Comparison of ENCODE assay signal across 8 cellular contexts in the genomic region with DNA sequence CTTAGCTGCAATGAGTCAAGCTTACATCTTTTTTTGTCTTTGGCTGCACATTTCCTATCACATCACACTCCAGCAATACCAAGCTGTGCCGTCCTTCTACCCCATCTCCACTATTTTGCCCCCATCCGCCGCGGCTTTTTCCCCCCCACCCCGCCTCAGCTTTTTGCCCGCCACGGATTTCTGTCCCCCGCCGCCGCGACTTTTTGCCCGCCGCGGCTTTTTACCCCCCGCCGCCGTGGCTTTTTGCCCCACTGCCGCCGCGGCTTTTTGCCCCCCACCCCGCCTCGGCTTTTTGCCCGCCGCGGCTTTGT.
DNase-seq lines count a peak whose midpoint lies in the region; ATAC-seq and TF ChIP-seq lines count a peak whose summit lies in the region.
"Not testable (repeated sequence)": the region's sequence is repeated elsewhere in the genome, so short reads cannot be mapped to it uniquely, and the experiment has no call there.

No MANE protein-coding gene starts in this region.

- CTCF ChIA-PET in naive thymus-derived CD4-positive, alpha-beta T cell (lab: Charles Lee) = not testable (repeated sequence)

- peak overlapping the region; percentile 20 to 96 (median 86) for H3K4me3 Mint-ChIP-seq in IgD-negative memory B cell
- peak overlapping the region; percentile 64 for H3K4me3 Mint-ChIP-seq in activated CD4-positive, alpha-beta T cell treated with anti-CD3 and anti-CD28 coated beads, Interleukin-2, amount 10 ng/mL, durations not matched to agents 24 days and 14 days
- H3K4me3 Mint-ChIP-seq in activated T-helper 2 cell treated with anti-CD3 and anti-CD28 coated beads, Interferon-gamma antibody, Interleukin-2, Interleukin-4, amounts not matched to agents 10 μg/mL and 5 μg/mL and 100 μg/mL, durations not matched to agents 14 hours and 24 hours and 36 hours (ENCODE audit: low read depth) = peak overlapping the region; percentile 45
- peak overlapping the region; percentile 73 for H3K4me3 Mint-ChIP-seq in central memory CD8-positive, alpha-beta T cell
- H3K4me3 Mint-ChIP-seq in naive thymus-derived CD4-positive, alpha-beta T cell = peak overlapping the region; percentile 76 to 94 (median 84)
- H3K4me3 Mint-ChIP-seq in stimulated activated effector memory CD8-positive, alpha-beta T cell treated with anti-CD3 and anti-CD28 coated beads, Interleukin-12 subunit alpha, Interleukin-12 subunit beta, amount 100 ng/mL, for 72 hours = peak overlapping the region; percentile 46

- TF ChIP-seq CTCF in right atrium auricular region (IDR thresholded peaks at IDR 0.05) = not testable (repeated sequence)

- H3K4me3 ChIP-seq in right atrium auricular region; naive thymus-derived CD4-positive, alpha-beta T cell (ENCODE audit: low read length): not testable (repeated sequence)

- not testable (repeated sequence) for H3K27ac ChIP-seq in right atrium auricular region; naive thymus-derived CD4-positive, alpha-beta T cell (ENCODE audit: low read depth, low read length)

- H3K36me3 ChIP-seq in right atrium auricular region; naive thymus-derived CD4-positive, alpha-beta T cell (ENCODE audit: control insufficient read depth in 2 of 3, insufficient read depth in 3 of 3, low read length in 3 of 3): not testable (repeated sequence)

- not testable (repeated sequence) for ATAC-seq in central memory CD8-positive, alpha-beta T cell (replicated peaks; ENCODE audit: extremely low read depth, poor library complexity, severe bottlenecking); naive thymus-derived CD4-positive, alpha-beta T cell; stimulated activated effector memory CD8-positive, alpha-beta T cell treated with anti-CD3 and anti-CD28 coated beads, Interleukin-12 subunit alpha, Interleukin-12 subunit beta, amount 100 ng/mL, for 72 hours

- H3K27ac Mint-ChIP-seq in IgD-negative memory B cell = peak overlapping the region; percentile 79 to 99 (median 97)
- H3K27ac Mint-ChIP-seq in activated CD4-positive, alpha-beta T cell treated with anti-CD3 and anti-CD28 coated beads, Interleukin-2, amount 10 ng/mL, durations not matched to agents 24 days and 14 days = peak overlapping the region; percentile 88
- peak overlapping the region; percentile 72 for H3K27ac Mint-ChIP-seq in activated T-helper 2 cell treated with anti-CD3 and anti-CD28 coated beads, Interferon-gamma antibody, Interleukin-2, Interleukin-4, amounts not matched to agents 10 μg/mL and 5 μg/mL and 100 μg/mL, durations not matched to agents 14 hours and 24 hours and 36 hours
- H3K27ac Mint-ChIP-seq in central memory CD8-positive, alpha-beta T cell (ENCODE audit: low read depth) = peak overlapping the region; percentile 86
- peak overlapping the region in 8 of 9 donors; percentile 43 to 94 (median 83) for H3K27ac Mint-ChIP-seq in naive thymus-derived CD4-positive, alpha-beta T cell
- peak overlapping the region; percentile 74 for H3K27ac Mint-ChIP-seq in stimulated activated effector memory CD8-positive, alpha-beta T cell treated with anti-CD3 and anti-CD28 coated beads, Interleukin-12 subunit alpha, Interleukin-12 subunit beta, amount 100 ng/mL, for 72 hours

- POLR2A ChIA-PET in naive thymus-derived CD4-positive, alpha-beta T cell (lab: Charles Lee) = not testable (repeated sequence)

- peaks cover 0 to 24% of the 10 kb centered on the region in 2 donors for H3K4me1 ChIP-seq in right atrium auricular region
- H3K4me1 ChIP-seq in naive thymus-derived CD4-positive, alpha-beta T cell (ENCODE audit: control insufficient read depth in 2 of 2, insufficient read depth in 2 of 2, low read length in 2 of 2) = not testable (repeated sequence)

- DNase-seq in CD1c-positive myeloid dendritic cell (ENCODE audit: extremely low spot score) = peak; percentile 0
- DNase-seq in activated CD4-positive, alpha-beta T cell treated with anti-CD3 and anti-CD28 coated beads, Interleukin-2, amount 10 ng/mL, durations not matched to agents 24 days and 14 days; activated T-helper 2 cell treated with anti-CD3 and anti-CD28 coated beads, Interferon-gamma antibody, Interleukin-2, Interleukin-4, amounts not matched to agents 10 μg/mL and 5 μg/mL and 100 μg/mL, durations not matched to agents 14 hours and 24 hours and 36 hours (ENCODE audit: low spot score); central memory CD8-positive, alpha-beta T cell (ENCODE audit: low spot score in 2 of 2); naive thymus-derived CD4-positive, alpha-beta T cell; stimulated activated effector memory CD8-positive, alpha-beta T cell treated with anti-CD3 and anti-CD28 coated beads, Interleukin-12 subunit alpha, Interleukin-12 subunit beta, amount 100 ng/mL, for 72 hours (ENCODE audit: low spot score in 2 of 2): not testable (repeated sequence)
- DNase-seq in right atrium auricular region (ENCODE audit: low spot score) = peak; percentile 18

- intact Hi-C loops in activated CD4-positive, alpha-beta T cell treated with anti-CD3 and anti-CD28 coated beads, Interleukin-2, amount 10 ng/mL, durations not matched to agents 24 days and 14 days (cut with micrococcal nuclease); activated T-helper 2 cell treated with anti-CD3 and anti-CD28 coated beads, Interferon-gamma antibody, Interleukin-2, Interleukin-4, amounts not matched to agents 10 μg/mL and 5 μg/mL and 100 μg/mL, durations not matched to agents 14 hours and 24 hours and 36 hours (cut with micrococcal nuclease); naive thymus-derived CD4-positive, alpha-beta T cell (cut with micrococcal nuclease): not testable (repeated sequence)

- not testable (repeated sequence) for H3K36me3 Mint-ChIP-seq in IgD-negative memory B cell; activated CD4-positive, alpha-beta T cell treated with anti-CD3 and anti-CD28 coated beads, Interleukin-2, amount 10 ng/mL, durations not matched to agents 24 days and 14 days (ENCODE audit: low read depth); activated T-helper 2 cell treated with anti-CD3 and anti-CD28 coated beads, Interferon-gamma antibody, Interleukin-2, Interleukin-4, amounts not matched to agents 10 μg/mL and 5 μg/mL and 100 μg/mL, durations not matched to agents 14 hours and 24 hours and 36 hours (ENCODE audit: low read depth); central memory CD8-positive, alpha-beta T cell (ENCODE audit: insufficient read depth); naive thymus-derived CD4-positive, alpha-beta T cell
- H3K36me3 Mint-ChIP-seq in stimulated activated effector memory CD8-positive, alpha-beta T cell treated with anti-CD3 and anti-CD28 coated beads, Interleukin-12 subunit alpha, Interleukin-12 subunit beta, amount 100 ng/mL, for 72 hours = peaks cover 14% of the 10 kb centered on the region

- H3K27me3 Mint-ChIP-seq in IgD-negative memory B cell = not testable (repeated sequence)
- peaks cover 18% of the 10 kb centered on the region for H3K27me3 Mint-ChIP-seq in activated CD4-positive, alpha-beta T cell treated with anti-CD3 and anti-CD28 coated beads, Interleukin-2, amount 10 ng/mL, durations not matched to agents 24 days and 14 days
- peaks cover 16% of the 10 kb centered on the region for H3K27me3 Mint-ChIP-seq in activated T-helper 2 cell treated with anti-CD3 and anti-CD28 coated beads, Interferon-gamma antibody, Interleukin-2, Interleukin-4, amounts not matched to agents 10 μg/mL and 5 μg/mL and 100 μg/mL, durations not matched to agents 14 hours and 24 hours and 36 hours (ENCODE audit: low read depth)
- peaks cover 33% of the 10 kb centered on the region for H3K27me3 Mint-ChIP-seq in central memory CD8-positive, alpha-beta T cell
- H3K27me3 Mint-ChIP-seq in naive thymus-derived CD4-positive, alpha-beta T cell = peaks cover 10 to 25% (median 22%) of the 10 kb centered on the region in 5 donors

- not testable (repeated sequence) for H3K4me1 Mint-ChIP-seq in IgD-negative memory B cell; activated CD4-positive, alpha-beta T cell treated with anti-CD3 and anti-CD28 coated beads, Interleukin-2, amount 10 ng/mL, durations not matched to agents 24 days and 14 days; activated T-helper 2 cell treated with anti-CD3 and anti-CD28 coated beads, Interferon-gamma antibody, Interleukin-2, Interleukin-4, amounts not matched to agents 10 μg/mL and 5 μg/mL and 100 μg/mL, durations not matched to agents 14 hours and 24 hours and 36 hours (ENCODE audit: low read depth); central memory CD8-positive, alpha-beta T cell; naive thymus-derived CD4-positive, alpha-beta T cell; stimulated activated effector memory CD8-positive, alpha-beta T cell treated with anti-CD3 and anti-CD28 coated beads, Interleukin-12 subunit alpha, Interleukin-12 subunit beta, amount 100 ng/mL, for 72 hours

- H3K9me3 Mint-ChIP-seq in IgD-negative memory B cell; activated CD4-positive, alpha-beta T cell treated with anti-CD3 and anti-CD28 coated beads, Interleukin-2, amount 10 ng/mL, durations not matched to agents 24 days and 14 days; activated T-helper 2 cell treated with anti-CD3 and anti-CD28 coated beads, Interferon-gamma antibody, Interleukin-2, Interleukin-4, amounts not matched to agents 10 μg/mL and 5 μg/mL and 100 μg/mL, durations not matched to agents 14 hours and 24 hours and 36 hours; central memory CD8-positive, alpha-beta T cell; stimulated activated effector memory CD8-positive, alpha-beta T cell treated with anti-CD3 and anti-CD28 coated beads, Interleukin-12 subunit alpha, Interleukin-12 subunit beta, amount 100 ng/mL, for 72 hours: not testable (repeated sequence)
- peaks cover 0 to 17% (median 5%) of the 10 kb centered on the region in 11 donors for H3K9me3 Mint-ChIP-seq in naive thymus-derived CD4-positive, alpha-beta T cell

- H3K9me3 ChIP-seq in right atrium auricular region; naive thymus-derived CD4-positive, alpha-beta T cell (ENCODE audit: control insufficient read depth in 2 of 3, low read length in 3 of 3): not testable (repeated sequence)

- peaks cover 15 to 23% of the 10 kb centered on the region in 2 donors for H3K27me3 ChIP-seq in right atrium auricular region
- H3K27me3 ChIP-seq in naive thymus-derived CD4-positive, alpha-beta T cell (ENCODE audit: control insufficient read depth in 2 of 2, insufficient read depth in 2 of 2, low read length in 2 of 2) = not testable (repeated sequence)
